Comparison of ENCODE assay signal across 14 cellular contexts in the genomic region with DNA sequence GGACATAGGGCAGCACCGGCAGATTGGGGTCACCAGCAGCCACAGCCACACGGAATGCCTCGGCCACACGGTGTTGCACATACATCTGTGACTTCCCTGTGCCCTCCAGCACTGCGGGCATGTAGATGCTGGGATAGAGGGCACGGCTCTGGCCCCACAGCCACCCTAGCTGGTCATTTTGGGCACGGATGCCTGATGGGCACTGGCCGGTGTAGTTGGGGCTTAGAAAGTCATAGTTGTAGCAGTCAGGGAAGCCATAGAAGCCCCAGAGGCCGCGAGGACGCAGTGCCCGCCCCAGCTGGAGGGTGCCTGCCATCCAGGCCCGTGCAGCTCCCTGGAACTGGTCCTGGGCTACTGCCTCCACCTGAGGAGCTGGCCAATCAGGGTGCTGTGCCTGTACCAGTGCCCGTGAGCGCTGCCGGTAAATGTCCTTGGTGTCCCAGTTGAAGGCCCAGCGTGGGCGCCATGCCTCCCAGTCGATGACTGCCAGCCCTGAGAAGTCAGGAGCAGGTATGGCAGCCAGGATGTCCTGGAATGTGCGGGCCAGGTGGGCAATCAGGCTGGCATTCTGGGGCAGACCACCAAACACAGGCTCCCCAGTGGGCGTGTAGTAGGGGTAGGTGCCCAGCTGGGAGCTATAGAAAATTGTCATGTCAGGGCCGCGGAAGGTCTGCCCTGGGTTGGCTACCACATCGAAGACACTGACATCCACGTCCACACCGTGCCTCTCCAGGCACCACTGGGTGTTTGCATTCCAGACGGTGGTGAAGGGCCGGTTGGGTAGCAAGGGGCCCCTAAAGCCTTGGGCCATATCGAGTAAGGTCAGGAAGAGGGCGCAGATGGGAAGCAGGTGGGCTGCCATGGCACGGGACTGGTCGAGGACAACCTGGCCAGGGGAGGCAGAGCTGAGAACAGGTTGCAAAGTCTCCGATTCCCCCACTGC. TPM values are rescaled to one million over a fixed set of nuclear protein-coding genes. Genes with fewer than 3 reads are reported as not detected.
DNase-seq lines count a peak whose midpoint lies in the region; ATAC-seq, FAIRE-seq and TF ChIP-seq lines count a peak whose summit lies in the region.
"Had no signal": no experiment of that assay in that cellular context is flagged by ENCODE, and none has a peak within 500 bp of the region (broad histone marks: within the 10 kb centered on the region; RNA-seq: fewer than 3 reads in every experiment).

No MANE protein-coding gene starts in this region.

- ATAC-seq in HG03175 (IDR thresholded peaks at IDR 0.05; ENCODE audit: unreplicated experiment) = no peak
- ATAC-seq: activated T-helper 17 cell treated with anti-CD3 and anti-CD28 coated beads, Interleukin-2, amount 50 U/mL, for 72 hours; stimulated activated naive CD8-positive, alpha-beta T cell treated with anti-CD3 and anti-CD28 coated beads, Interleukin-15, Interleukin-2, amounts not matched to agents 100 U/mL and 50 U/mL, for 24 hours had no signal

- BruUV-seq in endothelial cell of umbilical vein (replicated peaks; lab: Mats Ljungman, UMichigan) = no TSS peak

- intact Hi-C loops in endothelial cell of umbilical vein (cut with micrococcal nuclease) = no loop called here

- H3K23ac ChIP-seq in mesendoderm (ENCODE audit: low read length) = no peak overlapping the region

- H3K79me2 ChIP-seq in endothelial cell of umbilical vein (ENCODE audit: control insufficient read depth, insufficient read depth, low read length) (no peaks in the 10 kb centered on the region), mesendoderm (ENCODE audit: control insufficient read depth, insufficient read depth, low read length) (no peaks in the 10 kb centered on the region)

- no peaks in the 10 kb centered on the region for H3K27me3 ChIP-seq in WERI-Rb-1 (ENCODE audit: insufficient read depth, low read depth, severe bottlenecking)
- H3K27me3 ChIP-seq in endothelial cell of umbilical vein (ENCODE audit: control insufficient read depth in 2 of 2, insufficient read depth in 2 of 2, low read length in 2 of 2) = no peaks in the 10 kb centered on the region
- H3K27me3 ChIP-seq in mesendoderm (ENCODE audit: insufficient read depth, low read length, poor library complexity) = no peaks in the 10 kb centered on the region

- no peak overlapping the region for H4K8ac ChIP-seq in mesendoderm (ENCODE audit: low read depth, low read length)

- no peak overlapping the region for H4K5ac ChIP-seq in mesendoderm (ENCODE audit: low read length)

- peak overlapping the region; percentile 35; the same call in 1 of the 2 replicates for H3K4me3 ChIP-seq in WERI-Rb-1 (ENCODE audit: low read depth, low read length)
- no peak overlapping the region for H3K4me3 ChIP-seq in endothelial cell of umbilical vein (replicated peaks in 1 of 3; ENCODE audit: insufficient read depth in 1 of 3, low read depth in 1 of 3, low read length in 3 of 3)
- H3K4me3 ChIP-seq in mesendoderm (ENCODE audit: low read length) = no peak overlapping the region

- no peak overlapping the region for H2BK5ac ChIP-seq in mesendoderm (ENCODE audit: low read length)

- CTCF ChIA-PET in endothelial cell of umbilical vein (lab: Charles Lee) = interaction anchor here (6.6 kb wide), 1 partner anchor 22 kb away, joined by 48 read pairs; a partner anchor contains a TSS

- WGBS in mesendoderm (ENCODE audit: extremely low coverage, insufficient coverage, low lambda C conversion rate) = no CpG with 5 or more reads among the region's 33 CpGs

- no peaks in the 10 kb centered on the region for H3K79me1 ChIP-seq in mesendoderm (ENCODE audit: low read length)

- no peaks in the 10 kb centered on the region for H3K9me1 ChIP-seq in endothelial cell of umbilical vein (replicated peaks; ENCODE audit: control insufficient read depth, extremely low read depth, insufficient read depth, low read length)

- TF ChIP-seq CTCF in WERI-Rb-1 (IDR thresholded peaks at IDR 0.05; ENCODE audit: low read depth, low read length) = no peak
- TF ChIP-seq CTCF in endothelial cell of umbilical vein (IDR thresholded peaks at IDR 0.05; ENCODE audit: extremely low read depth in 1 of 2, insufficient read depth in 1 of 2, low read depth in 1 of 2, low read length in 2 of 2) = no peak

- H2AK5ac ChIP-seq in mesendoderm (ENCODE audit: low read length) = no peak overlapping the region

- peaks cover 25% of the 10 kb centered on the region for H3K4me1 ChIP-seq in endothelial cell of umbilical vein (ENCODE audit: control insufficient read depth, extremely low read depth, insufficient read depth, low read length)
- H3K4me1 ChIP-seq in mesendoderm (ENCODE audit: control insufficient read depth, low read depth, low read length) = peaks cover 6% of the 10 kb centered on the region

- H3K9me3 ChIP-seq in WERI-Rb-1 (ENCODE audit: severe bottlenecking) = peaks cover 3% of the 10 kb centered on the region
- no peaks in the 10 kb centered on the region for H3K9me3 ChIP-seq in endothelial cell of umbilical vein (replicated peaks; ENCODE audit: control insufficient read depth, insufficient read depth, low read length)

- H3K18ac ChIP-seq in mesendoderm (ENCODE audit: low read length) = no peak overlapping the region

- H3K9ac ChIP-seq in endothelial cell of umbilical vein (replicated peaks; ENCODE audit: extremely low read depth, insufficient read depth, low read length) (no peak overlapping the region), mesendoderm (ENCODE audit: low read length) (no peak overlapping the region)

- peak; percentile 3 for TF ChIP-seq POLR2A in endothelial cell of umbilical vein (IDR thresholded peaks at IDR 0.05; ENCODE audit: low read depth, low read length)

- no peak for DNase-seq in WERI-Rb-1
- no peak for DNase-seq in endothelial cell of umbilical vein (ENCODE audit: low read depth, low spot score)
- DNase-seq in mesendoderm = no peak
- DNase-seq in kidney glomerular epithelial cell (lab: John Stamatoyannopoulos, UW) = no peak
- no peak for DNase-seq in NCI-H2196 (lab: John Stamatoyannopoulos, UW; ENCODE audit: unreplicated experiment)
- DNase-seq: activated CD4-positive, alpha-beta T cell treated with anti-CD3 and anti-CD28 coated beads for 4 hours; COR-L47; NCI-H2081 treated with DMSO at 0.1 percent for 48 hours; stimulated activated CD4-positive, alpha-beta T cell treated with anti-CD3 and anti-CD28 coated beads, Interleukin-2, amount 100 ng/mL, for 24 hours; stimulated activated naive CD8-positive, alpha-beta T cell treated with anti-CD3 and anti-CD28 coated beads, Interleukin-15, Interleukin-2, amounts not matched to agents 100 U/mL and 50 U/mL, for 24 hours had no signal

- H3K4me2 ChIP-seq in endothelial cell of umbilical vein (ENCODE audit: insufficient read depth, low read length) = no peak overlapping the region
- no peak overlapping the region for H3K4me2 ChIP-seq in mesendoderm (ENCODE audit: low read length)

- FAIRE-seq in endothelial cell of umbilical vein (lab: Jason Lieb, UNC) = no peak
- FAIRE-seq: bronchial epithelial cell had no signal

- no peak overlapping the region for H2AFZ ChIP-seq in endothelial cell of umbilical vein (ENCODE audit: low read depth, low read length)

- H4K20me1 ChIP-seq in endothelial cell of umbilical vein (replicated peaks; ENCODE audit: control insufficient read depth, extremely low read depth, insufficient read depth, low read length) = no peaks in the 10 kb centered on the region

- POLR2A ChIA-PET in endothelial cell of umbilical vein (lab: Charles Lee) = no interaction called here

- dilution Hi-C loops in endothelial cell of umbilical vein (cut with MboI; ENCODE audit: extremely low pct_ligation_motif_present, low sequenced_read_pairs) = no loop called here

- H3K4ac ChIP-seq in mesendoderm (ENCODE audit: low read depth, low read length) = no peak overlapping the region

- peak overlapping the region; percentile 35 for H3K56ac ChIP-seq in mesendoderm (ENCODE audit: low read length)

- H3K36me3 ChIP-seq in WERI-Rb-1 (no peaks in the 10 kb centered on the region), endothelial cell of umbilical vein (ENCODE audit: control insufficient read depth in 2 of 2, extremely low read depth in 1 of 2, insufficient read depth in 2 of 2, low read length in 2 of 2) (no peaks in the 10 kb centered on the region), mesendoderm (ENCODE audit: control insufficient read depth, insufficient read depth, low read length) (no peaks in the 10 kb centered on the region)

- no peak overlapping the region for H2BK120ac ChIP-seq in mesendoderm (ENCODE audit: low read depth, low read length)

- H3K27ac ChIP-seq in WERI-Rb-1 = peak overlapping the region; percentile 80
- no peak overlapping the region for H3K27ac ChIP-seq in endothelial cell of umbilical vein (ENCODE audit: insufficient read depth, low read depth, low read length)
- H3K27ac ChIP-seq in mesendoderm (ENCODE audit: low read depth, low read length) = no peak overlapping the region
- H3K27ac ChIP-seq in temporal lobe (ENCODE audit: low read depth, low read length) = peak overlapping the region; percentile 51

- no peak overlapping the region for H2BK15ac ChIP-seq in mesendoderm (replicated peaks; ENCODE audit: low read depth)

RNA-seq across cellular contexts. Expression of a gene that starts 1.0 kb away (rescaled TPM):
- total RNA-seq in endothelial cell of umbilical vein = 1.6 and 2.2 TPM in 2 replicates
- polyA plus RNA-seq in endothelial cell of umbilical vein = 3.3 and 3.8 TPM in 2 replicates
- 1.7 and 1.8 TPM in 2 replicates for polyA plus RNA-seq in endothelial cell of umbilical vein (2011; cell fraction: cytosol; rRNA removed)
- 3.6 and 3.7 TPM in 2 replicates for polyA plus RNA-seq in endothelial cell of umbilical vein (2011; cell fraction: nucleus; rRNA removed)
- 0.65 and 0.68 TPM in 2 replicates for polyA plus RNA-seq in endothelial cell of umbilical vein (2012)
- polyA minus RNA-seq in endothelial cell of umbilical vein = 2.3 and 4.3 TPM in 2 replicates
- polyA minus RNA-seq in endothelial cell of umbilical vein (2011; cell fraction: cytosol; rRNA and poly(A)+ RNA removed) = 27.9 TPM
- polyA minus RNA-seq in endothelial cell of umbilical vein (2011; cell fraction: nucleus; rRNA and poly(A)+ RNA removed) = 2.5 and 4.9 TPM in 2 replicates
- polyA plus RNA-seq in mesendoderm (2013, experiment 1 of 2) = 1.1 TPM
- polyA plus RNA-seq in mesendoderm (2013, experiment 2 of 2) = 1.3 TPM
- total RNA-seq in temporal lobe = 0.49 TPM

RNA-seq across cellular contexts. Expression of a gene that starts 3.2 kb away (rescaled TPM):
- 3.8 and 4.8 TPM in 2 replicates for total RNA-seq in endothelial cell of umbilical vein
- 11.5 and 12.8 TPM in 2 replicates for polyA plus RNA-seq in endothelial cell of umbilical vein
- 8.1 TPM in 2 replicates for polyA plus RNA-seq in endothelial cell of umbilical vein (2011; cell fraction: cytosol; rRNA removed)
- polyA plus RNA-seq in endothelial cell of umbilical vein (2011; cell fraction: nucleus; rRNA removed) = 6.4 and 8.0 TPM in 2 replicates
- 4.0 and 5.3 TPM in 2 replicates for polyA plus RNA-seq in endothelial cell of umbilical vein (2012)
- 4.0 and 5.6 TPM in 2 replicates for polyA minus RNA-seq in endothelial cell of umbilical vein
- 23.4 TPM for polyA minus RNA-seq in endothelial cell of umbilical vein (2011; cell fraction: cytosol; rRNA and poly(A)+ RNA removed)
- polyA minus RNA-seq in endothelial cell of umbilical vein (2011; cell fraction: nucleus; rRNA and poly(A)+ RNA removed) = 0.96 and 2.4 TPM in 2 replicates
- polyA plus RNA-seq in mesendoderm (2013, experiment 1 of 2) = 3.6 TPM
- polyA plus RNA-seq in mesendoderm (2013, experiment 2 of 2) = 3.0 TPM
- 4.9 TPM for total RNA-seq in temporal lobe

RNA-seq across cellular contexts. Expression of a gene that starts 3.2 kb away (rescaled TPM):
- total RNA-seq in endothelial cell of umbilical vein (9.0 and 9.7 TPM in 2 replicates), temporal lobe (1.5 TPM)
- 13.1 and 17.7 TPM in 2 replicates for polyA plus RNA-seq in endothelial cell of umbilical vein
- 5.4 and 6.5 TPM in 2 replicates for polyA plus RNA-seq in endothelial cell of umbilical vein (2011; cell fraction: cytosol; rRNA removed)
- 16.1 and 21.1 TPM in 2 replicates for polyA plus RNA-seq in endothelial cell of umbilical vein (2011; cell fraction: nucleus; rRNA removed)
- polyA plus RNA-seq in endothelial cell of umbilical vein (2012) = 8.5 and 8.6 TPM in 2 replicates
- polyA minus RNA-seq in endothelial cell of umbilical vein = 6.2 and 6.8 TPM in 2 replicates
- 7.5 TPM for polyA minus RNA-seq in endothelial cell of umbilical vein (2011; cell fraction: cytosol; rRNA and poly(A)+ RNA removed)
- polyA minus RNA-seq in endothelial cell of umbilical vein (2011; cell fraction: nucleus; rRNA and poly(A)+ RNA removed) = 4.4 and 5.0 TPM in 2 replicates
- 6.2 TPM for polyA plus RNA-seq in mesendoderm (2013, experiment 1 of 2)
- 6.0 TPM for polyA plus RNA-seq in mesendoderm (2013, experiment 2 of 2)

RNA-seq across cellular contexts. Expression of a gene that starts 10.1 kb away (rescaled TPM):
- 109 and 111 TPM in 2 replicates for total RNA-seq in endothelial cell of umbilical vein
- polyA plus RNA-seq in endothelial cell of umbilical vein = 99.4 and 101 TPM in 2 replicates
- polyA plus RNA-seq in endothelial cell of umbilical vein (2011; cell fraction: cytosol; rRNA removed) = 73.1 and 74.5 TPM in 2 replicates
- polyA plus RNA-seq in endothelial cell of umbilical vein (2011; cell fraction: nucleus; rRNA removed) = 207 and 228 TPM in 2 replicates
- polyA plus RNA-seq in endothelial cell of umbilical vein (2012) = 66.3 and 90.3 TPM in 2 replicates
- 43.0 and 57.1 TPM in 2 replicates for polyA minus RNA-seq in endothelial cell of umbilical vein
- 96.3 TPM for polyA minus RNA-seq in endothelial cell of umbilical vein (2011; cell fraction: cytosol; rRNA and poly(A)+ RNA removed)
- polyA minus RNA-seq in endothelial cell of umbilical vein (2011; cell fraction: nucleus; rRNA and poly(A)+ RNA removed) = 40.2 and 42.9 TPM in 2 replicates
- 76.8 TPM for polyA plus RNA-seq in mesendoderm (2013, experiment 1 of 2)
- polyA plus RNA-seq in mesendoderm (2013, experiment 2 of 2) = 74.0 TPM
- total RNA-seq in temporal lobe = 10.8 TPM

RNA-seq across cellular contexts. Expression of a gene that starts 20.2 kb away (rescaled TPM):
- 266 and 279 TPM in 2 replicates for total RNA-seq in endothelial cell of umbilical vein
- 970 and 1,145 TPM in 2 replicates for polyA plus RNA-seq in endothelial cell of umbilical vein
- polyA plus RNA-seq in endothelial cell of umbilical vein (2011; cell fraction: cytosol; rRNA removed) = 537 and 563 TPM in 2 replicates
- polyA plus RNA-seq in endothelial cell of umbilical vein (2011; cell fraction: nucleus; rRNA removed) = 347 and 354 TPM in 2 replicates
- 266 and 312 TPM in 2 replicates for polyA plus RNA-seq in endothelial cell of umbilical vein (2012)
- polyA minus RNA-seq in endothelial cell of umbilical vein = 480 and 514 TPM in 2 replicates
- polyA minus RNA-seq in endothelial cell of umbilical vein (2011; cell fraction: cytosol; rRNA and poly(A)+ RNA removed) = 26.4 TPM
- 150 and 202 TPM in 2 replicates for polyA minus RNA-seq in endothelial cell of umbilical vein (2011; cell fraction: nucleus; rRNA and poly(A)+ RNA removed)
- 40.1 TPM for polyA plus RNA-seq in mesendoderm (2013, experiment 1 of 2)
- polyA plus RNA-seq in mesendoderm (2013, experiment 2 of 2) = 38.2 TPM
- 24.3 TPM for total RNA-seq in temporal lobe

Comparison
In these comparisons a context has a peak if more than half of its experiments do, and no peak if none do; other contexts are left out.
1. H3K27ac ChIP-seq: peak in WERI-Rb-1 (single experiment) and temporal lobe (single experiment); none in endothelial cell of umbilical vein (single experiment) and mesendoderm (single experiment).